Comparison of ENCODE assay signal across 34 cellular contexts in genomic region chr14:103097994-103098957, GRCh38. TPM values are rescaled to one million over a fixed set of nuclear protein-coding genes. Genes with fewer than 3 reads are reported as not detected.
DNase-seq lines count a peak whose midpoint lies in the region; ATAC-seq lines count a peak whose summit lies in the region.
"Had no signal": no experiment of that assay in that cellular context is flagged by ENCODE, and none has a peak within 500 bp of the region (broad histone marks: within the 10 kb centered on the region; RNA-seq: fewer than 3 reads in every experiment).

No MANE protein-coding gene starts in this region.

- H3K9me3 Mint-ChIP-seq in CD8-positive, alpha-beta memory T cell: no peaks in the 10 kb centered on the region
- H3K9me3 Mint-ChIP-seq in activated CD4-positive, alpha-beta memory T cell treated with anti-CD3 and anti-CD28 coated beads, Interleukin-2, amount 10 ng/mL, durations not matched to agents 7 days and 5 days: no peaks in the 10 kb centered on the region
- H3K9me3 Mint-ChIP-seq: activated naive CD4-positive, alpha-beta T cell treated with anti-CD3 and anti-CD28 coated beads, Interleukin-2, amount 50 U/mL, for 24 hours; natural killer cell; stimulated activated effector memory CD8-positive, alpha-beta T cell treated with anti-CD3 and anti-CD28 coated beads, Interleukin-12 subunit alpha, Interleukin-12 subunit beta, amount 100 ng/mL, for 72 hours had no signal

- no peaks in the 10 kb centered on the region for H3K4me1 ChIP-seq in CD8-positive, alpha-beta memory T cell (ENCODE audit: insufficient read depth, low read length)

- H3K27me3 ChIP-seq in CD8-positive, alpha-beta memory T cell (ENCODE audit: insufficient read depth, low read length, poor library complexity, severe bottlenecking): peaks cover 3% of the 10 kb centered on the region

- peaks cover 9 to 22% of the 10 kb centered on the region in 2 donors for H3K27me3 Mint-ChIP-seq in CD8-positive, alpha-beta memory T cell
- H3K27me3 Mint-ChIP-seq in activated CD4-positive, alpha-beta memory T cell treated with anti-CD3 and anti-CD28 coated beads, Interleukin-2, amount 10 ng/mL, durations not matched to agents 7 days and 5 days: peaks cover 15% of the 10 kb centered on the region

- peaks cover 0 to 3% (median 0%) of the 10 kb centered on the region in 3 donors for H3K4me1 Mint-ChIP-seq in CD8-positive, alpha-beta memory T cell
- no peaks in the 10 kb centered on the region for H3K4me1 Mint-ChIP-seq in activated CD4-positive, alpha-beta memory T cell treated with anti-CD3 and anti-CD28 coated beads, Interleukin-2, amount 10 ng/mL, durations not matched to agents 7 days and 5 days
- H3K4me1 Mint-ChIP-seq: activated naive CD4-positive, alpha-beta T cell treated with anti-CD3 and anti-CD28 coated beads, Interleukin-2, amount 50 U/mL, for 24 hours; natural killer cell had no signal

- H3K4me3 Mint-ChIP-seq in CD8-positive, alpha-beta memory T cell: no peak overlapping the region
- H3K4me3 Mint-ChIP-seq in activated CD4-positive, alpha-beta memory T cell treated with anti-CD3 and anti-CD28 coated beads, Interleukin-2, amount 10 ng/mL, durations not matched to agents 7 days and 5 days: no peak overlapping the region
- H3K4me3 Mint-ChIP-seq: activated naive CD4-positive, alpha-beta T cell treated with anti-CD3 and anti-CD28 coated beads, Interleukin-2, amount 50 U/mL, for 24 hours; natural killer cell; stimulated activated effector memory CD8-positive, alpha-beta T cell treated with anti-CD3 and anti-CD28 coated beads, Interleukin-12 subunit alpha, Interleukin-12 subunit beta, amount 100 ng/mL, for 72 hours had no signal

- no peaks in the 10 kb centered on the region for H3K9me3 ChIP-seq in CD8-positive, alpha-beta memory T cell (ENCODE audit: low read length)
- H3K9me3 ChIP-seq: esophagus muscularis mucosa, mucosa of descending colon, SJCRH30, upper lobe of right lung had no signal

- intact Hi-C loops in left ventricle myocardium superior (cut with micrococcal nuclease) (no loop called here), Right ventricle myocardium superior (cut with DNase I) (no loop called here)

- no peaks in the 10 kb centered on the region for H3K36me3 Mint-ChIP-seq in CD8-positive, alpha-beta memory T cell
- no peaks in the 10 kb centered on the region for H3K36me3 Mint-ChIP-seq in activated CD4-positive, alpha-beta memory T cell treated with anti-CD3 and anti-CD28 coated beads, Interleukin-2, amount 10 ng/mL, durations not matched to agents 7 days and 5 days (ENCODE audit: low read depth)
- H3K36me3 Mint-ChIP-seq: activated naive CD4-positive, alpha-beta T cell treated with anti-CD3 and anti-CD28 coated beads, Interleukin-2, amount 50 U/mL, for 24 hours; natural killer cell; stimulated activated effector memory CD8-positive, alpha-beta T cell treated with anti-CD3 and anti-CD28 coated beads, Interleukin-12 subunit alpha, Interleukin-12 subunit beta, amount 100 ng/mL, for 72 hours had no signal

- H3K27ac Mint-ChIP-seq in CD8-positive, alpha-beta memory T cell: no peak overlapping the region
- no peak overlapping the region for H3K27ac Mint-ChIP-seq in activated CD4-positive, alpha-beta memory T cell treated with anti-CD3 and anti-CD28 coated beads, Interleukin-2, amount 10 ng/mL, durations not matched to agents 7 days and 5 days
- H3K27ac Mint-ChIP-seq: activated naive CD4-positive, alpha-beta T cell treated with anti-CD3 and anti-CD28 coated beads, Interleukin-2, amount 50 U/mL, for 24 hours; natural killer cell; stimulated activated effector memory CD8-positive, alpha-beta T cell treated with anti-CD3 and anti-CD28 coated beads, Interleukin-12 subunit alpha, Interleukin-12 subunit beta, amount 100 ng/mL, for 72 hours had no signal

- H3K36me3 ChIP-seq in CD8-positive, alpha-beta memory T cell (ENCODE audit: insufficient read depth, low read length): no peaks in the 10 kb centered on the region
- H3K36me3 ChIP-seq: brain microvascular endothelial cell, esophagus muscularis mucosa, SJCRH30, upper lobe of right lung had no signal

- H3K27ac ChIP-seq in CD8-positive, alpha-beta memory T cell (ENCODE audit: low read depth, low read length): no peak overlapping the region
- H3K27ac ChIP-seq: brain microvascular endothelial cell, C4-2B, esophagus muscularis mucosa, SJCRH30, upper lobe of right lung, VCaP had no signal

- POLR2A ChIA-PET in CD8-positive, alpha-beta memory T cell (lab: Charles Lee): interaction anchor here (0.6 kb wide), 1 partner anchor 517 kb away, joined by 5 read pairs; no protein-coding TSS in a partner anchor
- POLR2A ChIA-PET in activated CD4-positive, alpha-beta memory T cell treated with anti-CD3 and anti-CD28 coated beads, Interleukin-2, amount 10 ng/mL, durations not matched to agents 7 days and 5 days (lab: Charles Lee): no interaction called here

- CTCF ChIA-PET in CD8-positive, alpha-beta memory T cell (lab: Charles Lee): no interaction called here
- CTCF ChIA-PET in activated CD4-positive, alpha-beta memory T cell treated with anti-CD3 and anti-CD28 coated beads, Interleukin-2, amount 10 ng/mL, durations not matched to agents 7 days and 5 days (lab: Charles Lee): no interaction called here

- DNase-seq in left ventricle myocardium superior (peak; percentile 15), Right ventricle myocardium superior (no peak), left lobe of liver (ENCODE audit: low spot score) (peak; percentile 82)
- no peak for DNase-seq in CD8-positive, alpha-beta memory T cell
- DNase-seq in activated CD4-positive, alpha-beta memory T cell treated with anti-CD3 and anti-CD28 coated beads, Interleukin-2, amount 10 ng/mL, durations not matched to agents 7 days and 5 days: no peak
- DNase-seq: 8988T; activated CD4-positive, alpha-beta T cell treated with anti-CD3 and anti-CD28 coated beads for 48 hours; activated CD8-positive, alpha-beta memory T cell treated with anti-CD3 and anti-CD28 coated beads for 24 hours; amygdala; brain microvascular endothelial cell; cerebellar nuclear complex; dermis blood vessel endothelial cell; foreskin fibroblast; head of caudate nucleus; islet precursor cell; MV-4-11; natural killer cell; NCI-H1436 treated with DMSO at 0.1 percent for 48 hours; NCI-H2107; NCI-H446; NCI-H774; SJCRH30; SW 1271; T-helper 9 cell; upper lobe of right lung had no signal

- no peak for ATAC-seq in left ventricle myocardium superior
- ATAC-seq in Right ventricle myocardium superior (ENCODE audit: poor library complexity): no peak
- ATAC-seq in left lobe of liver: peak; percentile 45
- ATAC-seq in GM21360 (IDR thresholded peaks at IDR 0.05; ENCODE audit: unreplicated experiment): no peak
- ATAC-seq: mucosa of descending colon; natural killer cell; stimulated activated effector memory CD8-positive, alpha-beta T cell treated with anti-CD3 and anti-CD28 coated beads, Interleukin-12 subunit alpha, Interleukin-12 subunit beta, amount 100 ng/mL, for 72 hours; upper lobe of right lung had no signal

- H3K4me3 ChIP-seq in CD8-positive, alpha-beta memory T cell (ENCODE audit: low read length): no peak overlapping the region
- H3K4me3 ChIP-seq: esophagus muscularis mucosa, lung, mucosa of descending colon, SJCRH30, upper lobe of right lung had no signal

RNA-seq across cellular contexts. Expression of gene EXOC3L4, which starts 3.8 kb away (rescaled TPM):
- total RNA-seq in left ventricle myocardium superior (0.42 TPM), Right ventricle myocardium superior (0.38 TPM), left lobe of liver (81.5 TPM)
- total RNA-seq in CD8-positive, alpha-beta memory T cell: not detected
- polyA plus RNA-seq in CD8-positive, alpha-beta memory T cell: not detected
- total RNA-seq in activated CD4-positive, alpha-beta memory T cell treated with anti-CD3 and anti-CD28 coated beads, Interleukin-2, amount 10 ng/mL, durations not matched to agents 7 days and 5 days: not detected
- total RNA-seq: dermis blood vessel endothelial cell, natural killer cell, pulmonary artery endothelial cell, SJCRH30 had no signal

RNA-seq across cellular contexts. Expression of gene LBHD2, which starts 14.3 kb away (rescaled TPM):
- total RNA-seq in left ventricle myocardium superior (not detected), Right ventricle myocardium superior (not detected), left lobe of liver (not detected)
- not detected for total RNA-seq in CD8-positive, alpha-beta memory T cell
- not detected for polyA plus RNA-seq in CD8-positive, alpha-beta memory T cell
- total RNA-seq in activated CD4-positive, alpha-beta memory T cell treated with anti-CD3 and anti-CD28 coated beads, Interleukin-2, amount 10 ng/mL, durations not matched to agents 7 days and 5 days: not detected
- total RNA-seq: dermis blood vessel endothelial cell, esophagus muscularis mucosa, lung, mucosa of descending colon, natural killer cell, pulmonary artery endothelial cell, SJCRH30, upper lobe of right lung had no signal

RNA-seq across cellular contexts. Expression of gene TNFAIP2, which starts 25.0 kb away (rescaled TPM):
- 50.5 TPM for total RNA-seq in left ventricle myocardium superior
- total RNA-seq in Right ventricle myocardium superior: 46.7 TPM
- 27.9 TPM for total RNA-seq in left lobe of liver
- total RNA-seq in CD8-positive, alpha-beta memory T cell: 1 to 10 TPM in 1 of 2 experiments, under 1 TPM in 1; 0.70 to 1.4 TPM
- polyA plus RNA-seq in CD8-positive, alpha-beta memory T cell: not detected
- under 1 TPM; 0.20 to 0.50 TPM for total RNA-seq in activated CD4-positive, alpha-beta memory T cell treated with anti-CD3 and anti-CD28 coated beads, Interleukin-2, amount 10 ng/mL, durations not matched to agents 7 days and 5 days

RNA-seq across cellular contexts. Expression of gene CDC42BPB, which starts 40.9 kb away (rescaled TPM):
- total RNA-seq in left ventricle myocardium superior (75.1 TPM), Right ventricle myocardium superior (64.6 TPM), left lobe of liver (45.0 TPM)
- 1 to 10 TPM; 1.6 to 2.9 TPM for total RNA-seq in CD8-positive, alpha-beta memory T cell
- 0.32 TPM for polyA plus RNA-seq in CD8-positive, alpha-beta memory T cell
- under 1 TPM; 0.78 to 0.81 TPM for total RNA-seq in activated CD4-positive, alpha-beta memory T cell treated with anti-CD3 and anti-CD28 coated beads, Interleukin-2, amount 10 ng/mL, durations not matched to agents 7 days and 5 days

Comparison
In these comparisons a context has a peak if more than half of its experiments do, and no peak if none do; other contexts are left out.
1. DNase-seq: peak in left ventricle myocardium superior (single experiment) and left lobe of liver (single experiment); none in Right ventricle myocardium superior (single experiment), CD8-positive, alpha-beta memory T cell (0 of 5) and activated CD4-positive, alpha-beta memory T cell treated with anti-CD3 and anti-CD28 coated beads, Interleukin-2, amount 10 ng/mL, durations not matched to agents 7 days and 5 days (single experiment).
2. RNA of gene EXOC3L4, which starts 3.8 kb away (total RNA-seq): 81.5 TPM in left lobe of liver (single experiment); 0.42 TPM in left ventricle myocardium superior (single experiment), 0.38 TPM in Right ventricle myocardium superior (single experiment), not detected in CD8-positive, alpha-beta memory T cell and not detected in activated CD4-positive, alpha-beta memory T cell treated with anti-CD3 and anti-CD28 coated beads, Interleukin-2, amount 10 ng/mL, durations not matched to agents 7 days and 5 days; every median in the first group is over 10 times any median in the second.
3. RNA of gene TNFAIP2, which starts 25.0 kb away (total RNA-seq): 50.5 TPM in left ventricle myocardium superior (single experiment), 46.7 TPM in Right ventricle myocardium superior (single experiment) and 27.9 TPM in left lobe of liver (single experiment); 0.70 to 1.4 TPM in CD8-positive, alpha-beta memory T cell and 0.20 to 0.50 TPM in activated CD4-positive, alpha-beta memory T cell treated with anti-CD3 and anti-CD28 coated beads, Interleukin-2, amount 10 ng/mL, durations not matched to agents 7 days and 5 days; every median in the first group is over 10 times any median in the second.